Comparison of ENCODE assay signal across 21 cellular contexts in genomic region chr4:74830928-74831327, GRCh38. TPM values are rescaled to one million over a fixed set of nuclear protein-coding genes. Genes with fewer than 3 reads are reported as not detected.
A peak's percentile ranks its signal among the peaks of the same experiment; 100 is the strongest.
DNase-seq lines count a peak whose midpoint lies in the region; ATAC-seq, FAIRE-seq and TF ChIP-seq lines count a peak whose summit lies in the region.
"Had no signal": no experiment of that assay in that cellular context is flagged by ENCODE, and none has a peak within 500 bp of the region (broad histone marks: within the 10 kb centered on the region; RNA-seq: fewer than 3 reads in every experiment).

No MANE protein-coding gene starts in this region.

- H3K4me3 ChIP-seq in BE2C (ENCODE audit: low read depth, low read length) (no peak overlapping the region), KMS-11 (IDR thresholded peaks at IDR 0.05; ENCODE audit: insufficient read depth, low read depth, low read length) (no peak overlapping the region), astrocyte (ENCODE audit: insufficient read depth, low read depth, low read length) (no peak overlapping the region), gastrocnemius medialis (no peak overlapping the region), esophagus squamous epithelium (no peak overlapping the region)
- H3K4me3 ChIP-seq: adrenal gland; BLaER1 treated with 17β-estradiol and CSF1 and Interleukin-3, amounts not matched to agents 10 nM and 100 nM; mucosa of descending colon; prostate gland; thyroid gland had no signal

- H3K27me3 Mint-ChIP-seq in astrocyte (ENCODE audit: low read depth, unreplicated experiment): no peaks in the 10 kb centered on the region
- H3K27me3 Mint-ChIP-seq: dendritic cell treated with granulocyte-macrophage colony-stimulating factor and Interleukin-4, amounts not matched to agents 40 ng/mL and 50 ng/mL, for 4 days had no signal

- no peaks in the 10 kb centered on the region for H3K36me3 Mint-ChIP-seq in astrocyte (ENCODE audit: low read depth, unreplicated experiment)

- H3K9ac ChIP-seq in KMS-11 (no peak overlapping the region), astrocyte (ENCODE audit: low read length) (no peak overlapping the region)
- H3K9ac ChIP-seq: BLaER1 treated with 17β-estradiol and CSF1 and Interleukin-3, amounts not matched to agents 10 nM and 100 nM had no signal

- no peak overlapping the region for H3K27ac Mint-ChIP-seq in astrocyte (ENCODE audit: unreplicated experiment)
- H3K27ac Mint-ChIP-seq: dendritic cell treated with granulocyte-macrophage colony-stimulating factor and Interleukin-4, amounts not matched to agents 40 ng/mL and 50 ng/mL, for 4 days had no signal

- no peak for ATAC-seq in GM18519 (IDR thresholded peaks at IDR 0.05; ENCODE audit: low FRiP score, unreplicated experiment)
- ATAC-seq in gastrocnemius medialis: no peak
- ATAC-seq: mucosa of descending colon had no signal

- TF ChIP-seq CTCF in BE2C (IDR thresholded peaks at IDR 0.05; ENCODE audit: low read depth, low read length): peak; percentile 45
- peak; percentile 56 for TF ChIP-seq CTCF in KMS-11 (conservative IDR thresholded peaks at IDR 0.05; ENCODE audit: low read depth, low read length)
- TF ChIP-seq CTCF in astrocyte (IDR thresholded peaks at IDR 0.05; ENCODE audit: insufficient read depth, low read depth, low read length): peak; percentile 22
- TF ChIP-seq CTCF in gastrocnemius medialis (IDR thresholded peaks at IDR 0.05 in 4 of 5, conservative IDR thresholded peaks at IDR 0.05 in 1 of 5): no peak
- peak in 1 of 6 experiments; percentile 39 for TF ChIP-seq CTCF in esophagus squamous epithelium (IDR thresholded peaks at IDR 0.05)

- H3K4me1 ChIP-seq in BE2C: no peaks in the 10 kb centered on the region
- no peaks in the 10 kb centered on the region for H3K4me1 ChIP-seq in KMS-11 (ENCODE audit: low read depth, poor library complexity, severe bottlenecking)
- no peaks in the 10 kb centered on the region for H3K4me1 ChIP-seq in astrocyte (ENCODE audit: insufficient read depth, low read length)
- H3K4me1 ChIP-seq in gastrocnemius medialis: no peaks in the 10 kb centered on the region
- no peaks in the 10 kb centered on the region for H3K4me1 ChIP-seq in esophagus squamous epithelium
- H3K4me1 ChIP-seq: adrenal gland; BLaER1 treated with 17β-estradiol and CSF1 and Interleukin-3, amounts not matched to agents 10 nM and 100 nM; prostate gland; thyroid gland had no signal

- FAIRE-seq in astrocyte (lab: Jason Lieb, UNC): no peak
- FAIRE-seq: frontal cortex, islet of Langerhans had no signal

- no peaks in the 10 kb centered on the region for H4K20me1 ChIP-seq in KMS-11 (ENCODE audit: insufficient read depth)
- H4K20me1 ChIP-seq in astrocyte (ENCODE audit: insufficient read depth, low read length): no peaks in the 10 kb centered on the region
- H4K20me1 ChIP-seq: BLaER1 treated with 17β-estradiol and CSF1 and Interleukin-3, amounts not matched to agents 10 nM and 100 nM had no signal

- H3K27ac ChIP-seq in KMS-11: no peak overlapping the region
- no peak overlapping the region for H3K27ac ChIP-seq in astrocyte (ENCODE audit: low read depth, low read length)
- no peak overlapping the region for H3K27ac ChIP-seq in gastrocnemius medialis
- no peak overlapping the region for H3K27ac ChIP-seq in esophagus squamous epithelium
- H3K27ac ChIP-seq: adrenal gland; BLaER1 treated with 17β-estradiol and CSF1 and Interleukin-3, amounts not matched to agents 10 nM and 100 nM; prostate gland; thyroid gland had no signal

- intact Hi-C loops in gastrocnemius medialis (cut with DNase I; ENCODE audit: low total_unique reads) (no loop called here), esophagus squamous epithelium (cut with DNase I) (no loop called here)

- peaks cover 13% of the 10 kb centered on the region for H3K9me3 Mint-ChIP-seq in astrocyte (ENCODE audit: unreplicated experiment)

- H3K27me3 ChIP-seq in BE2C (no peaks in the 10 kb centered on the region), KMS-11 (ENCODE audit: insufficient read depth, low read depth) (no peaks in the 10 kb centered on the region), astrocyte (ENCODE audit: insufficient read depth, low read length) (no peaks in the 10 kb centered on the region), gastrocnemius medialis (no peaks in the 10 kb centered on the region), esophagus squamous epithelium (no peaks in the 10 kb centered on the region)
- H3K27me3 ChIP-seq: adrenal gland; BLaER1 treated with 17β-estradiol and CSF1 and Interleukin-3, amounts not matched to agents 10 nM and 100 nM; thyroid gland had no signal

- TF ChIP-seq POLR2A in gastrocnemius medialis (IDR thresholded peaks at IDR 0.05): no peak
- TF ChIP-seq POLR2A in esophagus squamous epithelium (IDR thresholded peaks at IDR 0.05): no peak

- 83 to 96% methylated on average over 1 of the region's 1 CpG for WGBS in esophagus squamous epithelium, 2 donors

- H3K36me3 ChIP-seq in BE2C: no peaks in the 10 kb centered on the region
- no peaks in the 10 kb centered on the region for H3K36me3 ChIP-seq in KMS-11 (ENCODE audit: insufficient read depth)
- no peaks in the 10 kb centered on the region for H3K36me3 ChIP-seq in astrocyte (ENCODE audit: insufficient read depth, low read length)
- H3K36me3 ChIP-seq in gastrocnemius medialis: no peaks in the 10 kb centered on the region
- H3K36me3 ChIP-seq in esophagus squamous epithelium: no peaks in the 10 kb centered on the region
- H3K36me3 ChIP-seq: adrenal gland; BLaER1 treated with 17β-estradiol and CSF1 and Interleukin-3, amounts not matched to agents 10 nM and 100 nM; prostate gland; thyroid gland had no signal

- in situ Hi-C loops in gastrocnemius medialis (cut with MboI; ENCODE audit: low sequenced_read_pairs in 4 of 4): no loop called here

- H3K4me2 ChIP-seq in KMS-11: no peak overlapping the region
- no peak overlapping the region for H3K4me2 ChIP-seq in astrocyte (ENCODE audit: low read length)
- H3K4me2 ChIP-seq: BLaER1 treated with 17β-estradiol and CSF1 and Interleukin-3, amounts not matched to agents 10 nM and 100 nM had no signal

- H3K4me3 Mint-ChIP-seq in astrocyte (ENCODE audit: unreplicated experiment): no peak overlapping the region
- H3K4me3 Mint-ChIP-seq: dendritic cell treated with granulocyte-macrophage colony-stimulating factor and Interleukin-4, amounts not matched to agents 40 ng/mL and 50 ng/mL, for 4 days had no signal

- H3K79me2 ChIP-seq in KMS-11 (ENCODE audit: insufficient read depth, low read depth) (no peaks in the 10 kb centered on the region), astrocyte (ENCODE audit: insufficient read depth, low read length) (no peaks in the 10 kb centered on the region)

- H3K4me1 Mint-ChIP-seq in astrocyte (ENCODE audit: low read depth, unreplicated experiment): peaks cover 5% of the 10 kb centered on the region

- H3K9me3 ChIP-seq in BE2C (no peaks in the 10 kb centered on the region), astrocyte (ENCODE audit: insufficient read depth, low read depth, low read length) (no peaks in the 10 kb centered on the region), gastrocnemius medialis (no peaks in the 10 kb centered on the region), esophagus squamous epithelium (no peaks in the 10 kb centered on the region)
- H3K9me3 ChIP-seq: adrenal gland, prostate gland, thyroid gland had no signal

- no peak for DNase-seq in BE2C
- DNase-seq in astrocyte (ENCODE audit: low read depth): no peak
- peak; percentile 17 for DNase-seq in iris pigment epithelial cell (ENCODE audit: low read depth)
- DNase-seq in gastrocnemius medialis: no peak
- DNase-seq in GOT3 (lab: John Stamatoyannopoulos, UW): no peak
- no peak for DNase-seq in esophagus squamous epithelium (lab: John Stamatoyannopoulos, UW)
- DNase-seq: activated CD4-positive, alpha-beta T cell treated with anti-CD3 and anti-CD28 coated beads, Interleukin-2, amount 50 U/mL, for 1 hour; activated T-cell treated with anti-CD3 and anti-CD28 coated beads, Interleukin-2, amount 50 U/mL, for 48 hours; adrenal gland; DMS79 treated with DMSO at 0.1 percent for 48 hours; mucosa of descending colon; NCI-H1436; thyroid gland had no signal

- H2AFZ ChIP-seq in KMS-11 (ENCODE audit: low read depth) (no peak overlapping the region), astrocyte (ENCODE audit: low read depth, low read length) (no peak overlapping the region)

RNA-seq across cellular contexts. Expression of gene BTC, which starts 36.6 kb away (rescaled TPM):
- polyA plus RNA-seq in BE2C (2012; ENCODE audit: insufficient read depth, insufficient read length, low read depth): not detected
- total RNA-seq in astrocyte (0.20 and 0.26 TPM in 2 replicates), gastrocnemius medialis (under 1 TPM in 2 of 4 donors, not detected in 2; 0.10 to 0.16 TPM), esophagus squamous epithelium (10 to 100 TPM in 1 of 4 donors, 1 to 10 TPM in 3; 1.8 to 13.4 (median 4.6) TPM)
- total RNA-seq: frontal cortex; T-helper 2 cell treated with Interferon-gamma antibody and Interleukin-4, amounts not matched to agents 100 ng/mL and 5 ng/mL, for 36 hours had no signal

Comparison
In these comparisons a context has a peak if more than half of its experiments do, and no peak if none do; other contexts are left out.
1. CTCF ChIP-seq: peak in BE2C (single experiment), KMS-11 (single experiment) and astrocyte (single experiment); none in gastrocnemius medialis (0 of 5).